ENCODE assay signal across 10 cellular contexts in genomic region chr7:130888017-130888371, GRCh38.
DNase-seq lines count a peak whose midpoint lies in the region; ATAC-seq and TF ChIP-seq lines count a peak whose summit lies in the region.
"Had no signal": no experiment of that assay in that cellular context is flagged by ENCODE, and none has a peak within 500 bp of the region (broad histone marks: within the 10 kb centered on the region; RNA-seq: fewer than 3 reads in every experiment).

No MANE protein-coding gene starts in this region.

- H3K27me3 Mint-ChIP-seq in CD14-positive monocyte (ENCODE audit: low read depth in 3 of 3): no peaks in the 10 kb centered on the region

- no peaks in the 10 kb centered on the region for H3K27me3 ChIP-seq in A673 (replicated peaks; ENCODE audit: insufficient read depth, low read depth, low read length, poor library complexity)
- H3K27me3 ChIP-seq in ascending aorta: no peaks in the 10 kb centered on the region
- H3K27me3 ChIP-seq in lower lobe of right lung (ENCODE audit: low read depth): no peaks in the 10 kb centered on the region

- H3K9me3 ChIP-seq in A673 (ENCODE audit: low read depth, low read length, poor library complexity, severe bottlenecking) (no peaks in the 10 kb centered on the region), ascending aorta (no peaks in the 10 kb centered on the region), lower lobe of right lung (no peaks in the 10 kb centered on the region)

- no peak overlapping the region for H3K4me3 Mint-ChIP-seq in CD14-positive monocyte

- POLR2A ChIA-PET in A673 (lab: Charles Lee; ENCODE audit: low non-redundant PET): interaction anchor here (0.7 kb wide), 1 partner anchor 43 kb away, joined by 3 read pairs; no protein-coding TSS in a partner anchor

- H3K27ac ChIP-seq in A673 (ENCODE audit: low read depth, low read length, poor library complexity, severe bottlenecking): peak overlapping the region; percentile 76
- H3K27ac ChIP-seq in ascending aorta: peak overlapping the region; percentile 95 to 97
- H3K27ac ChIP-seq in lower lobe of right lung: peak overlapping the region; percentile 64

- H3K4me1 ChIP-seq in A673 (ENCODE audit: insufficient read depth, low read length, poor library complexity, severe bottlenecking) (peaks cover 87% of the 10 kb centered on the region), ascending aorta (peaks cover 16 to 44% of the 10 kb centered on the region in 2 donors), lower lobe of right lung (peaks cover 84% of the 10 kb centered on the region)

- no peak for DNase-seq in A673 (ENCODE audit: low spot score)
- peak; percentile 79 for DNase-seq in HCEC 1CT
- peak in 1 of 2 donors; percentile 58 for DNase-seq in ascending aorta (ENCODE audit: low spot score in 2 of 2)
- no peak for DNase-seq in lower lobe of right lung
- no peak for DNase-seq in posterior vena cava (ENCODE audit: low spot score)
- no peak for DNase-seq in CD14-positive monocyte (ENCODE audit: low spot score)
- DNase-seq in stimulated activated CD4-positive, alpha-beta T cell treated with anti-CD3 and anti-CD28 coated beads, Interleukin-2, amount 100 ng/mL, for 24 hours: no peak
- DNase-seq: DMS79 treated with DMSO at 0.1 percent for 48 hours, NCI-H1092 treated with DMSO at 0.1 percent for 48 hours had no signal

- H3K36me3 Mint-ChIP-seq in CD14-positive monocyte: peaks cover 46 to 48% of the 10 kb centered on the region in 2 donors

- CTCF ChIA-PET in A673 (lab: Charles Lee): interaction anchor here (1.9 kb wide), 1 partner anchor 9 kb away, joined by 5 read pairs; no protein-coding TSS in a partner anchor

- TF ChIP-seq CTCF in A673 (conservative IDR thresholded peaks at IDR 0.05; ENCODE audit: low read depth, low read length) (no peak), ascending aorta (IDR thresholded peaks at IDR 0.05) (no peak), lower lobe of right lung (IDR thresholded peaks at IDR 0.05) (no peak), CD14-positive monocyte (IDR thresholded peaks at IDR 0.05) (no peak)

- H3K4me3 ChIP-seq in A673 (ENCODE audit: low read depth, low read length, poor library complexity, severe bottlenecking) (no peak overlapping the region), ascending aorta (no peak overlapping the region), lower lobe of right lung (no peak overlapping the region)

- BruUV-seq in A673 (replicated peaks; lab: Mats Ljungman, UMichigan): no TSS peak

- H3K9me3 Mint-ChIP-seq in CD14-positive monocyte: no peaks in the 10 kb centered on the region

- H3K36me3 ChIP-seq in A673 (ENCODE audit: insufficient read depth, low read length, poor library complexity, severe bottlenecking) (peaks cover 75% of the 10 kb centered on the region), ascending aorta (peaks cover 25 to 37% of the 10 kb centered on the region in 2 donors), lower lobe of right lung (peaks cover 76% of the 10 kb centered on the region)

- H3K4me1 Mint-ChIP-seq in CD14-positive monocyte: no peaks in the 10 kb centered on the region

- intact Hi-C loops in A673 (cut with micrococcal nuclease; ENCODE audit: unreplicated experiment) (no loop called here), ascending aorta (cut with DNase I) (no loop called here), lower lobe of right lung (cut with DNase I) (no loop called here), posterior vena cava (cut with DNase I) (no loop called here), CD14-positive monocyte (cut with micrococcal nuclease) (loop anchor here in 1 of 2 donors (10.0 kb wide), 1 partner anchor 547 kb away; no protein-coding TSS in a partner anchor)

- peak overlapping the region in 1 of 7 donors; percentile 17 for H3K27ac Mint-ChIP-seq in CD14-positive monocyte

- ATAC-seq in lower lobe of right lung: no peak
- no peak for ATAC-seq in GM21786 (IDR thresholded peaks at IDR 0.05; ENCODE audit: unreplicated experiment)
